8 cellular contexts compared by ENCODE assay signal in genomic region chr9:21812945-21813568, GRCh38. TPM values are rescaled to one million over a fixed set of nuclear protein-coding genes. Genes with fewer than 3 reads are reported as not detected.
DNase-seq lines count a peak whose midpoint lies in the region; ATAC-seq and TF ChIP-seq lines count a peak whose summit lies in the region.

No MANE protein-coding gene starts in this region.

- H3K4me1 Mint-ChIP-seq in endothelial cell (ENCODE audit: unreplicated experiment): peaks cover 12% of the 10 kb centered on the region

- H3K27ac ChIP-seq in 22Rv1: peak overlapping the region; percentile 38

- in situ Hi-C loops in GM13976 (cut with MboI; ENCODE audit: low sequenced_read_pairs, unreplicated experiment): loop anchor here (25.0 kb wide), 2 partner anchors 224 to 649 kb away; no protein-coding TSS in a partner anchor

- H3K9me3 Mint-ChIP-seq in endothelial cell (ENCODE audit: unreplicated experiment): no peaks in the 10 kb centered on the region

- no peak overlapping the region for H3K27ac Mint-ChIP-seq in endothelial cell (ENCODE audit: unreplicated experiment)

- H3K36me3 Mint-ChIP-seq in endothelial cell (ENCODE audit: low read depth, unreplicated experiment): peaks cover 10% of the 10 kb centered on the region

- DNase-seq in GM13976 (ENCODE audit: low spot score): peak; percentile 59
- DNase-seq in NCI-H2227 treated with DMSO at 0.1 percent for 48 hours (lab: John Stamatoyannopoulos, UW): peak; percentile 79
- DNase-seq in activated CD4-positive, alpha-beta T cell treated with anti-CD3 and anti-CD28 coated beads, Interleukin-2, amount 50 U/mL, for 48 hours: peak; percentile 72 to 75
- DNase-seq in endothelial cell (ENCODE audit: low spot score): peak; percentile 79
- peak; percentile 76 for DNase-seq in midbrain (lab: John Stamatoyannopoulos, UW)
- DNase-seq in stimulated activated CD8-positive, alpha-beta memory T cell treated with anti-CD3 and anti-CD28 coated beads, Interleukin-4, amount 100 ng/mL, for 48 hours: peak; percentile 79

- peak; percentile 71 for ATAC-seq in HG02943 (IDR thresholded peaks at IDR 0.05; ENCODE audit: low read depth, unreplicated experiment)

- peaks cover 2% of the 10 kb centered on the region for H3K27me3 Mint-ChIP-seq in endothelial cell (ENCODE audit: unreplicated experiment)

- H3K4me3 Mint-ChIP-seq in endothelial cell (ENCODE audit: unreplicated experiment): no peak overlapping the region

- TF ChIP-seq CTCF in 22Rv1 (IDR thresholded peaks at IDR 0.05) (peak; percentile 82), GM13976 (IDR thresholded peaks at IDR 0.05; ENCODE audit: borderline replicate concordance, control extremely low read depth, extremely low read depth, insufficient read depth, missing control alignments) (peak; percentile 85), endothelial cell (IDR thresholded peaks at IDR 0.05; ENCODE audit: unreplicated experiment) (peak; percentile 95)

RNA-seq across cellular contexts. Expression of gene MTAP, which starts 10.6 kb away (rescaled TPM):
- 37.2 TPM for total RNA-seq in endothelial cell (ENCODE audit: unreplicated experiment)

Comparison
In these comparisons a context has a peak if more than half of its experiments do, and no peak if none do; other contexts are left out.
1. Peak in every context shown above with its lines: DNase-seq, ATAC-seq and H3K27ac ChIP-seq.